ENCODE assay signal across 24 cellular contexts in genomic region chr1:44929556-44929955, GRCh38.
"Had no signal": no experiment of that assay in that cellular context is flagged by ENCODE, and none has a peak within 500 bp of the region (broad histone marks: within the 10 kb centered on the region; RNA-seq: fewer than 3 reads in every experiment).

No MANE protein-coding gene starts in this region.

- H3K4me3 ChIP-seq: ascending aorta, K562, SJSA1 had no signal

- DNase-seq: activated CD4-positive, alpha-beta T cell treated with anti-CD3 and anti-CD28 coated beads for 4 hours; activated CD8-positive, alpha-beta memory T cell treated with anti-CD3 and anti-CD28 coated beads, Interleukin-2, amount 50 U/mL, for 48 hours; activated CD8-positive, alpha-beta T cell treated with anti-CD3 and anti-CD28 coated beads, Interleukin-2, amount 10 ng/mL, durations not matched to agents 7 days and 5 days; activated T-cell treated with anti-CD3 and anti-CD28 coated beads, Interleukin-2, amount 50 U/mL, for 1 hour; amniotic stem cell; central memory CD4-positive, alpha-beta T cell; Karpas-422; MM.1S; NCI-H1105; NCI-H1436; NCI-H1694 treated with DMSO at 0.1 percent for 48 hours; NCI-H2029 treated with DMSO at 0.1 percent for 48 hours; NCI-H345; NCI-H510A; NCI-H69; PC-3; SHP77; SW 1271 had no signal

- ATAC-seq: activated CD4-positive, CD25-positive, alpha-beta regulatory T cell treated with anti-CD3 and anti-CD28 coated beads, Interleukin-2, amount 50 U/mL, for 24 hours; activated CD8-positive, alpha-beta T cell treated with anti-CD3 and anti-CD28 coated beads, Interleukin-2, amount 10 ng/mL, durations not matched to agents 7 days and 5 days; K562; PC-3; SK-N-SH treated with all-trans-retinoic acid at 6 μM for 48 hours had no signal

- H3K27ac ChIP-seq: ascending aorta, SJSA1 had no signal

- H3K4me3 Mint-ChIP-seq: activated CD8-positive, alpha-beta T cell treated with anti-CD3 and anti-CD28 coated beads, Interleukin-2, amount 10 ng/mL, durations not matched to agents 7 days and 5 days; activated naive CD4-positive, alpha-beta T cell treated with anti-CD3 and anti-CD28 coated beads, Interleukin-2, amount 50 U/mL, for 24 hours had no signal

- H3K9me3 ChIP-seq: ascending aorta, SJSA1 had no signal

- H3K9me3 Mint-ChIP-seq: activated naive CD4-positive, alpha-beta T cell treated with anti-CD3 and anti-CD28 coated beads, Interleukin-2, amount 50 U/mL, for 24 hours had no signal

- H3K36me3 ChIP-seq: ascending aorta had no signal

- H3K27ac Mint-ChIP-seq: activated CD8-positive, alpha-beta T cell treated with anti-CD3 and anti-CD28 coated beads, Interleukin-2, amount 10 ng/mL, durations not matched to agents 7 days and 5 days; activated naive CD4-positive, alpha-beta T cell treated with anti-CD3 and anti-CD28 coated beads, Interleukin-2, amount 50 U/mL, for 24 hours had no signal

- H3K27me3 ChIP-seq: ascending aorta, SJSA1 had no signal

- H3K27me3 Mint-ChIP-seq: activated naive CD4-positive, alpha-beta T cell treated with anti-CD3 and anti-CD28 coated beads, Interleukin-2, amount 50 U/mL, for 24 hours had no signal
